ENCODE assay signal across 13 cellular contexts in genomic region chr14:94550041-94550440, GRCh38. TPM values are rescaled to one million over a fixed set of nuclear protein-coding genes. Genes with fewer than 3 reads are reported as not detected.
"Had no signal": no experiment of that assay in that cellular context is flagged by ENCODE, and none has a peak within 500 bp of the region (broad histone marks: within the 10 kb centered on the region; RNA-seq: fewer than 3 reads in every experiment).

No MANE protein-coding gene starts in this region.

- H3K27me3 ChIP-seq: SJSA1 had no signal

- H3K27ac Mint-ChIP-seq: activated CD8-positive, alpha-beta memory T cell treated with anti-CD3 and anti-CD28 coated beads, Interleukin-2, amount 10 ng/mL, durations not matched to agents 7 days and 5 days; activated CD8-positive, alpha-beta T cell treated with anti-CD3 and anti-CD28 coated beads, Interleukin-2, amount 10 ng/mL, durations not matched to agents 7 days and 5 days; activated naive CD4-positive, alpha-beta T cell treated with anti-CD3 and anti-CD28 coated beads for 36 hours; activated naive CD8-positive, alpha-beta T cell; brain; T-helper 2 cell treated with Interferon-gamma antibody and Interleukin-4, amounts not matched to agents 5 μg/mL and 100 μg/mL, for 36 hours had no signal

- DNase-seq: activated gamma-delta T cell, NCI-H1436 treated with DMSO at 0.1 percent for 48 hours had no signal

- H3K4me1 Mint-ChIP-seq: activated CD8-positive, alpha-beta memory T cell treated with anti-CD3 and anti-CD28 coated beads, Interleukin-2, amount 10 ng/mL, durations not matched to agents 7 days and 5 days; central memory CD8-positive, alpha-beta T cell had no signal

- H3K27ac ChIP-seq: SJSA1 had no signal

- H3K36me3 ChIP-seq: SJSA1 had no signal

- H3K36me3 Mint-ChIP-seq: activated CD8-positive, alpha-beta memory T cell treated with anti-CD3 and anti-CD28 coated beads, Interleukin-2, amount 10 ng/mL, durations not matched to agents 7 days and 5 days; activated naive CD8-positive, alpha-beta T cell; brain had no signal

- H3K9me3 Mint-ChIP-seq: T-helper 2 cell treated with Interferon-gamma antibody and Interleukin-4, amounts not matched to agents 5 μg/mL and 100 μg/mL, for 36 hours had no signal

- H3K4me3 ChIP-seq: SJSA1 had no signal

- H3K4me1 ChIP-seq: SJSA1 had no signal

- H3K9me3 ChIP-seq: SJSA1 had no signal

- H3K4me3 Mint-ChIP-seq: activated CD8-positive, alpha-beta memory T cell treated with anti-CD3 and anti-CD28 coated beads, Interleukin-2, amount 10 ng/mL, durations not matched to agents 7 days and 5 days; activated CD8-positive, alpha-beta T cell treated with anti-CD3 and anti-CD28 coated beads, Interleukin-2, amount 10 ng/mL, durations not matched to agents 7 days and 5 days; activated naive CD4-positive, alpha-beta T cell treated with anti-CD3 and anti-CD28 coated beads for 36 hours; activated naive CD8-positive, alpha-beta T cell; activated T-cell treated with anti-CD3 and anti-CD28 coated beads, Interleukin-2, amount 50 U/mL, for 4 hours; brain; central memory CD8-positive, alpha-beta T cell; T-helper 2 cell treated with Interferon-gamma antibody and Interleukin-4, amounts not matched to agents 5 μg/mL and 100 μg/mL, for 36 hours had no signal

RNA-seq across cellular contexts. Expression of gene SERPINA4, which starts 11.2 kb away (rescaled TPM):
- total RNA-seq: activated CD8-positive, alpha-beta memory T cell treated with anti-CD3 and anti-CD28 coated beads, Interleukin-2, amount 10 ng/mL, durations not matched to agents 7 days and 5 days; activated CD8-positive, alpha-beta T cell treated with anti-CD3 and anti-CD28 coated beads, Interleukin-2, amount 10 ng/mL, durations not matched to agents 7 days and 5 days; activated naive CD4-positive, alpha-beta T cell treated with anti-CD3 and anti-CD28 coated beads for 36 hours; activated T-cell treated with anti-CD3 and anti-CD28 coated beads, Interleukin-2, amount 50 U/mL, for 4 hours; astrocyte; SJSA1; T-helper 1 cell treated with Interleukin-12 subunit alpha and Interleukin-12 subunit beta and Interleukin-4 antibody, amounts not matched to agents 30 ng/mL and 1 ng/mL, for 36 hours had no signal

RNA-seq across cellular contexts. Expression of gene SERPINA5, which starts 31.2 kb away (rescaled TPM):
- total RNA-seq: activated CD8-positive, alpha-beta memory T cell treated with anti-CD3 and anti-CD28 coated beads, Interleukin-2, amount 10 ng/mL, durations not matched to agents 7 days and 5 days; activated CD8-positive, alpha-beta T cell treated with anti-CD3 and anti-CD28 coated beads, Interleukin-2, amount 10 ng/mL, durations not matched to agents 7 days and 5 days; activated naive CD4-positive, alpha-beta T cell treated with anti-CD3 and anti-CD28 coated beads for 36 hours; T-helper 1 cell treated with Interleukin-12 subunit alpha and Interleukin-12 subunit beta and Interleukin-4 antibody, amounts not matched to agents 30 ng/mL and 1 ng/mL, for 36 hours had no signal

RNA-seq across cellular contexts. Expression of gene SERPINA12, which starts 40.8 kb away (rescaled TPM):
- total RNA-seq: activated CD8-positive, alpha-beta memory T cell treated with anti-CD3 and anti-CD28 coated beads, Interleukin-2, amount 10 ng/mL, durations not matched to agents 7 days and 5 days; activated CD8-positive, alpha-beta T cell treated with anti-CD3 and anti-CD28 coated beads, Interleukin-2, amount 10 ng/mL, durations not matched to agents 7 days and 5 days; activated naive CD4-positive, alpha-beta T cell treated with anti-CD3 and anti-CD28 coated beads for 36 hours; activated T-cell treated with anti-CD3 and anti-CD28 coated beads, Interleukin-2, amount 50 U/mL, for 4 hours; astrocyte; SJSA1; T-helper 1 cell treated with Interleukin-12 subunit alpha and Interleukin-12 subunit beta and Interleukin-4 antibody, amounts not matched to agents 30 ng/mL and 1 ng/mL, for 36 hours had no signal
